In genomic region chr15:31457631-31458526, GRCh38 we compare ENCODE assay signal across 10 cellular contexts.
DNase-seq lines count a peak whose midpoint lies in the region; ATAC-seq and TF ChIP-seq lines count a peak whose summit lies in the region.
"Had no signal": no experiment of that assay in that cellular context is flagged by ENCODE, and none has a peak within 500 bp of the region (broad histone marks: within the 10 kb centered on the region; RNA-seq: fewer than 3 reads in every experiment).

No MANE protein-coding gene starts in this region.

- H2AFZ ChIP-seq in H9 (ENCODE audit: low read length) (no peak overlapping the region), mammary epithelial cell (ENCODE audit: low read depth, low read length) (no peak overlapping the region)

- H3K18ac ChIP-seq in H9 (ENCODE audit: insufficient read length, low read depth, low read length): no peak overlapping the region

- no peak overlapping the region for H3K56ac ChIP-seq in H9 (ENCODE audit: insufficient read length, low read depth, low read length)

- H2BK120ac ChIP-seq in H9 (ENCODE audit: low read depth, low read length, poor library complexity, severe bottlenecking): no peak overlapping the region

- TF ChIP-seq CTCF in AG04449 (IDR thresholded peaks at IDR 0.05; ENCODE audit: insufficient read depth, low read length, missing control alignments): no peak
- TF ChIP-seq CTCF in H9 (conservative IDR thresholded peaks at IDR 0.05): no peak
- TF ChIP-seq CTCF in mammary epithelial cell (conservative IDR thresholded peaks at IDR 0.05 in 1 of 2, IDR thresholded peaks at IDR 0.05 in 1 of 2; ENCODE audit: extremely low read depth in 1 of 2, insufficient read depth in 1 of 2, low read depth in 1 of 2, low read length in 2 of 2): no peak

- CTCF ChIA-PET in AG04449 (lab: Yijun Ruan, JAX): interaction anchor here (1.1 to 3.7 kb wide), 7 partner anchors 14 to 243 kb away, joined by 3 to 13 read pairs (median 7); no protein-coding TSS in a partner anchor
- CTCF ChIA-PET in mammary epithelial cell (lab: Charles Lee; ENCODE audit: low non-redundant PET): no interaction called here

- DNase-seq in AG04449 (ENCODE audit: low read depth, low spot score) (peak; percentile 75), H9 (peak; percentile 29), mammary epithelial cell (peak; percentile 67), kidney tubule cell (ENCODE audit: low spot score) (peak; percentile 45), NOMO-1 treated with DMSO at 0.1 percent for 48 hours (lab: John Stamatoyannopoulos, UW; ENCODE audit: unreplicated experiment) (no peak), OCI-M1 (lab: John Stamatoyannopoulos, UW) (no peak)
- DNase-seq: KG1, small intestine had no signal

- H4K20me1 ChIP-seq in H9 (ENCODE audit: control insufficient read depth, insufficient read depth, insufficient read length) (no peaks in the 10 kb centered on the region), mammary epithelial cell (ENCODE audit: insufficient read depth, low read length) (no peaks in the 10 kb centered on the region)

- H3K79me1 ChIP-seq in H9 (ENCODE audit: insufficient read depth, low read depth, low read length, poor library complexity, severe bottlenecking): no peaks in the 10 kb centered on the region

- H3K27ac Mint-ChIP-seq in H9: peak overlapping the region in 1 of 3 experiments; percentile 77; a peak in 1 of 7 replicates

- no peaks in the 10 kb centered on the region for H3K36me3 Mint-ChIP-seq in H9 (ENCODE audit: insufficient read depth in 1 of 3, low read depth in 3 of 3)

- no peak overlapping the region for H2BK15ac ChIP-seq in H9 (ENCODE audit: low read depth, low read length)

- peaks cover 6% of the 10 kb centered on the region for H3K27me3 Mint-ChIP-seq in H9 (ENCODE audit: low read depth)

- H2AK5ac ChIP-seq in H9 (ENCODE audit: insufficient read length, low read length): no peak overlapping the region

- H3K4me3 ChIP-seq in AG04449 (ENCODE audit: low read depth, low read length) (no peak overlapping the region), mammary epithelial cell (replicated peaks in 1 of 3; ENCODE audit: insufficient read depth in 1 of 3, low read depth in 2 of 3, low read length in 3 of 3) (no peak overlapping the region)

- H3T11ph ChIP-seq in H9 (ENCODE audit: low read length): no peak overlapping the region

- H3K4ac ChIP-seq in H9 (ENCODE audit: low read depth, low read length): no peak overlapping the region

- BruUV-seq in mammary epithelial cell (replicated peaks; lab: Mats Ljungman, UMichigan): no TSS peak

- H3K27ac ChIP-seq in H9 (ENCODE audit: insufficient read length, low read depth, low read length): no peak overlapping the region
- no peak overlapping the region for H3K27ac ChIP-seq in mammary epithelial cell (ENCODE audit: insufficient read depth, low read depth, low read length)

- H3K14ac ChIP-seq in H9 (ENCODE audit: insufficient read depth, low read length): no peak overlapping the region

- no peak overlapping the region for H4K8ac ChIP-seq in H9 (replicated peaks; ENCODE audit: insufficient read length, low read depth, low read length)

- H3K4me1 ChIP-seq in H9 (ENCODE audit: insufficient read depth, low read length) (no peaks in the 10 kb centered on the region; the same call in 1 of the 2 replicates), mammary epithelial cell (ENCODE audit: insufficient read depth, low read length) (peaks cover 31% of the 10 kb centered on the region)

- no peaks in the 10 kb centered on the region for H3K79me2 ChIP-seq in H9 (ENCODE audit: insufficient read depth, low read length)
- no peaks in the 10 kb centered on the region for H3K79me2 ChIP-seq in mammary epithelial cell (ENCODE audit: insufficient read depth, low read length)

- H3K23me2 ChIP-seq in H9 (ENCODE audit: insufficient read length, low read depth, low read length, poor library complexity, severe bottlenecking): no peaks in the 10 kb centered on the region

- no peak overlapping the region for H4K91ac ChIP-seq in H9 (ENCODE audit: insufficient read length, low read depth, low read length)

- POLR2A ChIA-PET in AG04449 (lab: Yijun Ruan, JAX): interaction anchor here (1.5 kb wide), 1 partner anchor 14 kb away, joined by 3 read pairs; no protein-coding TSS in a partner anchor

- H3K4me3 Mint-ChIP-seq in H9: no peak overlapping the region

- intact Hi-C loops in mammary epithelial cell (cut with micrococcal nuclease): no loop called here

- dilution Hi-C loops in mammary epithelial cell (cut with HindIII; ENCODE audit: low sequenced_read_pairs): loop anchor here (5.0 kb wide), 1 partner anchor 46 kb away; no protein-coding TSS in a partner anchor

- no peak overlapping the region for H3K23ac ChIP-seq in H9 (ENCODE audit: insufficient read length, low read depth, low read length)

- no peaks in the 10 kb centered on the region for H3K9me3 Mint-ChIP-seq in H9

- ATAC-seq in HG02852 (IDR thresholded peaks at IDR 0.05; ENCODE audit: unreplicated experiment) (no peak), HG03039 (IDR thresholded peaks at IDR 0.05; ENCODE audit: unreplicated experiment) (no peak)

- no peaks in the 10 kb centered on the region for H3K9me3 ChIP-seq in H9 (ENCODE audit: control insufficient read depth, low read depth, low read length)
- no peaks in the 10 kb centered on the region for H3K9me3 ChIP-seq in mammary epithelial cell (replicated peaks; ENCODE audit: insufficient read depth, low read length)

- H3K4me2 ChIP-seq in H9 (ENCODE audit: insufficient read depth, insufficient read length, low read length): no peak overlapping the region
- no peak overlapping the region for H3K4me2 ChIP-seq in mammary epithelial cell (ENCODE audit: insufficient read depth, low read depth, low read length)

- no peak overlapping the region for H2BK5ac ChIP-seq in H9 (ENCODE audit: insufficient read length, low read length)

- H3K9ac ChIP-seq in H9 (ENCODE audit: extremely low read depth, insufficient read length, low read length) (no peak overlapping the region), mammary epithelial cell (ENCODE audit: insufficient read depth, low read length) (no peak overlapping the region)

- H3K4me1 Mint-ChIP-seq in H9: peaks cover 21 to 31% of the 10 kb centered on the region in 2 experiments

- no peaks in the 10 kb centered on the region for H3K36me3 ChIP-seq in mammary epithelial cell (ENCODE audit: insufficient read depth, low read length)

- no peak overlapping the region for H2BK20ac ChIP-seq in H9 (ENCODE audit: low read depth, low read length, poor library complexity, severe bottlenecking)

- no peaks in the 10 kb centered on the region for H3K27me3 ChIP-seq in H9 (ENCODE audit: insufficient read depth, low read length)
- no peaks in the 10 kb centered on the region for H3K27me3 ChIP-seq in mammary epithelial cell (ENCODE audit: insufficient read depth, low read length)

- in situ Hi-C loops in mammary epithelial cell (cut with MboI; ENCODE audit: low sequenced_read_pairs in 2 of 2): no loop called here

- H4K5ac ChIP-seq in H9 (ENCODE audit: insufficient read length, low read depth, low read length): no peak overlapping the region

- WGBS in H9 (ENCODE audit: extremely low coverage, insufficient read length, low lambda C conversion rate): no CpG with 5 or more reads among the region's 11 CpGs
- WGBS in mammary epithelial cell (ENCODE audit: low coverage, missing lambda C conversion rate): 58% methylated on average over 11 of the region's 11 CpGs

- H2BK12ac ChIP-seq in H9 (ENCODE audit: insufficient read length, low read depth, low read length): no peak overlapping the region

Comparison
In these comparisons a context has a peak if more than half of its experiments do, and no peak if none do; other contexts are left out.
1. DNase-seq: peak in AG04449 (single experiment), H9 (single experiment), mammary epithelial cell (single experiment) and kidney tubule cell (single experiment); none in NOMO-1 treated with DMSO at 0.1 percent for 48 hours (single experiment) and OCI-M1 (single experiment).